In the genomic region with DNA sequence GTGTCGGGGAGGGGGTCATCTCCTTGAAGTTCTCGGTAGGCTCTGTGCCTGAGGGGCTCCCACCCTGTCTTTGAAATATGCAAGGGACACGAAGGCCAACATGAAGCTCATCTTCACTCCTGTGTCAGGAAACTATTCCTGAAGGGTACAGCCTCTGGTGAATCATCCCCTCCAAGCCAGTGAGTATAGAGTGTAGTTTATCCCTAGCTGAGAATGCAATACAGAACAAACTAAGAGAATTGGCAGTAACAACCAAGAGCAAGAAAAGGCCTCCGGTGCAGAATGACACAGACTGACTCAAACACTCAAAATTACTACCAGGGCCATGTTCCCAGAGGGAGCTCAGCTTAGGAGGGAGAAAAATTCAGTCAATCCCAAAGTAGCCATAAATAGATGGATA, we compare ENCODE assay signal across 19 cellular contexts.
DNase-seq lines count a peak whose midpoint lies in the region; ATAC-seq, FAIRE-seq and TF ChIP-seq lines count a peak whose summit lies in the region.
"Had no signal": no experiment of that assay in that cellular context is flagged by ENCODE, and none has a peak within 500 bp of the region (broad histone marks: within the 10 kb centered on the region; RNA-seq: fewer than 3 reads in every experiment).

No MANE protein-coding gene starts in this region.

- no peak overlapping the region for H3K9ac ChIP-seq in H1 (replicated peaks in 1 of 4; ENCODE audit: extremely low read depth in 1 of 4, low read depth in 3 of 4, low read length in 3 of 4)
- H3K9ac ChIP-seq: BLaER1 had no signal

- H3K23me2 ChIP-seq in H1 (ENCODE audit: low read depth, low read length): no peaks in the 10 kb centered on the region

- peaks cover 9% of the 10 kb centered on the region for H3K4me1 Mint-ChIP-seq in mesothelial cell of epicardium
- no peaks in the 10 kb centered on the region for H3K4me1 Mint-ChIP-seq in CD4-positive, alpha-beta T cell (ENCODE audit: low read depth)

- no peak for TF ChIP-seq EP300 in H1 (IDR thresholded peaks at IDR 0.05; ENCODE audit: borderline replicate concordance in 1 of 2, low read depth in 2 of 2, low read length in 2 of 2)

- H2AK5ac ChIP-seq in H1 (ENCODE audit: low read depth, low read length): no peak overlapping the region

- no peak overlapping the region for H2BK120ac ChIP-seq in H1 (replicated peaks; ENCODE audit: low read depth, low read length)

- TF ChIP-seq RAD21 in H1 (IDR thresholded peaks at IDR 0.05 in 1 of 2, conservative IDR thresholded peaks at IDR 0.05 in 1 of 2; ENCODE audit: low read depth in 2 of 2, low read length in 2 of 2): no peak

- FAIRE-seq in H1 (lab: Jason Lieb, UNC): no peak
- FAIRE-seq: A549, K562 had no signal

- peak overlapping the region; percentile 46; the same call in 1 of the 2 replicates for H2BK15ac ChIP-seq in H1 (ENCODE audit: low read length)

- no peaks in the 10 kb centered on the region for H3K79me2 ChIP-seq in H1 (ENCODE audit: control insufficient read depth in 1 of 2, insufficient read depth in 2 of 2, low read length in 2 of 2)

- H3K9me3 Mint-ChIP-seq in mesothelial cell of epicardium: peaks cover 16% of the 10 kb centered on the region
- no peaks in the 10 kb centered on the region for H3K9me3 Mint-ChIP-seq in CD4-positive, alpha-beta T cell

- H3K18ac ChIP-seq in H1 (ENCODE audit: extremely low read depth, low read length): no peak overlapping the region

- no peak for TF ChIP-seq POLR2A in H1 (IDR thresholded peaks at IDR 0.05; ENCODE audit: control extremely low read depth in 1 of 2, low read depth in 2 of 2, low read length in 2 of 2)

- TF ChIP-seq CTCF in H1 (IDR thresholded peaks at IDR 0.05; ENCODE audit: control extremely low read depth in 1 of 3, insufficient read depth in 1 of 3, low read depth in 1 of 3, low read length in 3 of 3) (no peak), mesothelial cell of epicardium (IDR thresholded peaks at IDR 0.05; ENCODE audit: unreplicated experiment) (no peak), right atrium auricular region (IDR thresholded peaks at IDR 0.05) (no peak)
- no peak for TF ChIP-seq CTCF in CD4-positive, alpha-beta T cell (IDR thresholded peaks at IDR 0.05)

- POLR2A ChIA-PET in H1 (lab: Charles Lee; ENCODE audit: partially characterized antibody): no interaction called here
- POLR2A ChIA-PET in CD4-positive, alpha-beta T cell (lab: Charles Lee): no interaction called here

- H2BK5ac ChIP-seq in H1 (ENCODE audit: low read depth, low read length): no peak overlapping the region

- no peak overlapping the region for H3K14ac ChIP-seq in H1 (ENCODE audit: insufficient read length)

- H3K23ac ChIP-seq in H1 (ENCODE audit: insufficient read length): no peak overlapping the region

- no peaks in the 10 kb centered on the region; a peak in 1 of 7 replicates for H3K4me1 ChIP-seq in H1 (replicated peaks in 1 of 4; ENCODE audit: control insufficient read depth in 3 of 4, insufficient read depth in 4 of 4, low read length in 3 of 4)
- H3K4me1 ChIP-seq in right atrium auricular region: no peaks in the 10 kb centered on the region
- H3K4me1 ChIP-seq: A549, BLaER1 had no signal

- H3K4me3 Mint-ChIP-seq in mesothelial cell of epicardium: no peak overlapping the region
- no peak overlapping the region for H3K4me3 Mint-ChIP-seq in CD4-positive, alpha-beta T cell
- H3K4me3 Mint-ChIP-seq: CD8-positive, alpha-beta T cell; GM23338 had no signal

- H3K36me3 ChIP-seq in H1 (ENCODE audit: control insufficient read depth in 2 of 4, insufficient read depth in 4 of 4, low read length in 3 of 4) (no peaks in the 10 kb centered on the region), right atrium auricular region (no peaks in the 10 kb centered on the region)
- H3K36me3 ChIP-seq: BLaER1 had no signal

- H3K27ac ChIP-seq in H1 (ENCODE audit: low read depth, low read length) (no peak overlapping the region), right atrium auricular region (no peak overlapping the region)
- no peak overlapping the region for H3K27ac ChIP-seq in CD4-positive, alpha-beta T cell (ENCODE audit: low read depth, low read length)
- H3K27ac ChIP-seq: A549, BLaER1 had no signal

- intact Hi-C loops in CD4-positive, alpha-beta T cell (cut with DNase I, micrococcal nuclease): no loop called here

- H4K8ac ChIP-seq in H1 (ENCODE audit: extremely low read depth, insufficient read depth, low read length): no peak overlapping the region

- H2AFZ ChIP-seq in H1 (ENCODE audit: low read length): no peak overlapping the region

- H3K27ac Mint-ChIP-seq in mesothelial cell of epicardium: peak overlapping the region; percentile 18
- H3K27ac Mint-ChIP-seq in CD4-positive, alpha-beta T cell: no peak overlapping the region
- H3K27ac Mint-ChIP-seq: CD8-positive, alpha-beta T cell; GM23338 had no signal

- H4K91ac ChIP-seq in H1 (replicated peaks; ENCODE audit: insufficient read length, low read length): no peak overlapping the region

- H3K36me3 Mint-ChIP-seq in mesothelial cell of epicardium: peaks cover 5% of the 10 kb centered on the region
- H3K36me3 Mint-ChIP-seq in CD4-positive, alpha-beta T cell (ENCODE audit: low read depth): no peaks in the 10 kb centered on the region
- H3K36me3 Mint-ChIP-seq: CD8-positive, alpha-beta T cell had no signal

- no peak overlapping the region for H2BK12ac ChIP-seq in H1 (ENCODE audit: low read depth, low read length)

- no peaks in the 10 kb centered on the region for H4K20me1 ChIP-seq in H1 (replicated peaks in 1 of 2; ENCODE audit: control insufficient read depth in 1 of 2, insufficient read depth in 2 of 2, low read length in 2 of 2)
- H4K20me1 ChIP-seq: BLaER1 had no signal

- H3K27me3 ChIP-seq in H1 (replicated peaks in 1 of 4; ENCODE audit: control insufficient read depth in 3 of 4, extremely low read depth in 1 of 4, insufficient read depth in 3 of 4, low read length in 3 of 4) (no peaks in the 10 kb centered on the region), right atrium auricular region (no peaks in the 10 kb centered on the region)
- H3K27me3 ChIP-seq in CD4-positive, alpha-beta T cell (ENCODE audit: control insufficient read depth, insufficient read depth, low read length): no peaks in the 10 kb centered on the region
- H3K27me3 ChIP-seq: BLaER1 had no signal

- H3K56ac ChIP-seq in H1 (replicated peaks; ENCODE audit: insufficient read length, low read depth, low read length): no peak overlapping the region

- no peak overlapping the region for H4K5ac ChIP-seq in H1 (ENCODE audit: insufficient read length, low read depth, low read length)

- H3K9me3 ChIP-seq in H1 (ENCODE audit: insufficient read depth in 2 of 2, low read depth in 1 of 2, low read length in 1 of 2): peaks cover 19 to 20% of the 10 kb centered on the region in 2 experiments
- peaks cover 0 to 14% of the 10 kb centered on the region in 2 donors for H3K9me3 ChIP-seq in right atrium auricular region
- H3K9me3 ChIP-seq in CD4-positive, alpha-beta T cell (ENCODE audit: control insufficient read depth, low read length): peaks cover 4% of the 10 kb centered on the region
- H3K9me3 ChIP-seq: A549 had no signal

- H3K4me2 ChIP-seq in H1 (ENCODE audit: insufficient read depth in 1 of 2, low read depth in 2 of 2, low read length in 2 of 2): no peak overlapping the region
- H3K4me2 ChIP-seq: A549, BLaER1, GM23338 had no signal

- WGBS in H1 (ENCODE audit: extremely low coverage in 1 of 2, insufficient coverage in 1 of 2, insufficient read length in 1 of 2, insufficient replicate concordance in 2 of 2, low coverage in 1 of 2, low lambda C conversion rate in 2 of 2, missing lambda C conversion rate in 1 of 2), 2 experiments: 90% methylated on average over 4 of the region's 4 CpGs; no CpG with 5 or more reads in 1 of the 2 experiments

- no peak overlapping the region for H2BK20ac ChIP-seq in H1 (ENCODE audit: low read length)

- CTCF ChIA-PET in H1 (lab: Charles Lee; ENCODE audit: partially characterized antibody): no interaction called here
- CTCF ChIA-PET in CD4-positive, alpha-beta T cell (lab: Charles Lee): no interaction called here

- H3K4ac ChIP-seq in H1 (replicated peaks; ENCODE audit: insufficient read length, low read depth, low read length): no peak overlapping the region

- ATAC-seq in GM18511 (IDR thresholded peaks at IDR 0.05; ENCODE audit: unreplicated experiment) (no peak), HG02981 (IDR thresholded peaks at IDR 0.05; ENCODE audit: unreplicated experiment) (no peak)
- no peak for ATAC-seq in CD4-positive, alpha-beta T cell (ENCODE audit: poor library complexity)
- ATAC-seq: A549; CD8-positive, alpha-beta T cell; GM23338; HCT116; K562 had no signal

- no peaks in the 10 kb centered on the region for H3K27me3 Mint-ChIP-seq in mesothelial cell of epicardium (ENCODE audit: low read depth)
- H3K27me3 Mint-ChIP-seq in CD4-positive, alpha-beta T cell: no peaks in the 10 kb centered on the region

- H3K79me1 ChIP-seq in H1 (ENCODE audit: low read depth, low read length): no peaks in the 10 kb centered on the region

- H3K4me3 ChIP-seq in H1 (ENCODE audit: extremely low read depth in 1 of 4, insufficient read depth in 2 of 4, low read depth in 3 of 4, low read length in 4 of 4) (no peak overlapping the region), right atrium auricular region (no peak overlapping the region)
- H3K4me3 ChIP-seq: A549, BLaER1, GM23338, K562 had no signal

- DNase-seq in AG08395 (ENCODE audit: low spot score) (peak; percentile 6), HT1080 (ENCODE audit: low read depth) (peak; percentile 5), H1 (ENCODE audit: low read depth in 1 of 2, low spot score in 2 of 2) (no peak), mesothelial cell of epicardium (ENCODE audit: low spot score in 2 of 2, unreplicated experiment in 2 of 2) (no peak), right atrium auricular region (ENCODE audit: low spot score) (no peak)
- DNase-seq in CD4-positive, alpha-beta T cell: no peak
- DNase-seq: CD8-positive, alpha-beta T cell; DMS79; NCI-H187 treated with DMSO at 0.1 percent for 48 hours; NCI-H226; NCI-H524 treated with DMSO at 0.1 percent for 48 hours; RPMI8226 had no signal

TF ChIP-seq in H1, 55 proteins besides CTCF, POLR2A, EP300 and RAD21:
- no peak for TF ChIP-seq RXRA (IDR thresholded peaks at IDR 0.05; ENCODE audit: insufficient read depth, low read depth, low read length)
- no peak for TF ChIP-seq SIX5 (IDR thresholded peaks at IDR 0.05; ENCODE audit: low read depth, low read length)

Comparison
In these comparisons a context has a peak if more than half of its experiments do, and no peak if none do; other contexts are left out.
1. DNase-seq: peak in AG08395 (single experiment) and HT1080 (single experiment); none in H1 (0 of 2), mesothelial cell of epicardium (0 of 2), right atrium auricular region (single experiment) and CD4-positive, alpha-beta T cell (0 of 10).